19 cellular contexts compared by ENCODE assay signal in genomic region chr20:58667975-58668374, GRCh38. TPM values are rescaled to one million over a fixed set of nuclear protein-coding genes. Genes with fewer than 3 reads are reported as not detected.
A peak's percentile ranks its signal among the peaks of the same experiment; 100 is the strongest.
DNase-seq lines count a peak whose midpoint lies in the region; ATAC-seq, FAIRE-seq and TF ChIP-seq lines count a peak whose summit lies in the region.
"Had no signal": no experiment of that assay in that cellular context is flagged by ENCODE, and none has a peak within 500 bp of the region (broad histone marks: within the 10 kb centered on the region; RNA-seq: fewer than 3 reads in every experiment).

No MANE protein-coding gene starts in this region.

- intact Hi-C loops in left lung (cut with DNase I) = no loop called here

- no peak for TF ChIP-seq POLR2A in erythroblast (IDR thresholded peaks at IDR 0.05; ENCODE audit: low read length)

- H3K36me3 Mint-ChIP-seq in activated naive CD8-positive, alpha-beta T cell treated with anti-CD3 and anti-CD28 coated beads, Interleukin-2, amount 50 U/mL, for 24 hours (ENCODE audit: low read depth) = peaks cover 35% of the 10 kb centered on the region
- peaks cover 19% of the 10 kb centered on the region for H3K36me3 Mint-ChIP-seq in activated naive CD8-positive, alpha-beta T cell treated with anti-CD3 and anti-CD28 coated beads for 36 hours

- H3K36me3 ChIP-seq in RWPE2 (ENCODE audit: low read depth) = peaks cover 100% of the 10 kb centered on the region
- H3K36me3 ChIP-seq in left lung = peaks cover 0 to 55% of the 10 kb centered on the region in 2 donors

- H3K27ac ChIP-seq in RWPE2 (ENCODE audit: poor library complexity, severe bottlenecking) = no peak overlapping the region
- H3K27ac ChIP-seq in left lung = no peak overlapping the region
- H3K27ac ChIP-seq: SJCRH30 had no signal

- H3K4me3 Mint-ChIP-seq in activated naive CD8-positive, alpha-beta T cell treated with anti-CD3 and anti-CD28 coated beads, Interleukin-2, amount 50 U/mL, for 24 hours = no peak overlapping the region
- H3K4me3 Mint-ChIP-seq in activated naive CD8-positive, alpha-beta T cell treated with anti-CD3 and anti-CD28 coated beads for 36 hours = no peak overlapping the region
- H3K4me3 Mint-ChIP-seq: CD4-positive, CD25-positive, alpha-beta regulatory T cell had no signal

- DNase-seq in activated naive CD8-positive, alpha-beta T cell treated with anti-CD3 and anti-CD28 coated beads, Interleukin-2, amount 50 U/mL, for 24 hours = no peak
- DNase-seq in activated naive CD8-positive, alpha-beta T cell treated with anti-CD3 and anti-CD28 coated beads for 36 hours = no peak
- DNase-seq in RWPE2 (ENCODE audit: low spot score) (peak; percentile 51), left lung (no peak), erythroblast (lab: John Stamatoyannopoulos, UW) (no peak), D721Med (ENCODE audit: insufficient read length, low spot score) (no peak)
- DNase-seq: ACHN; CD4-positive, CD25-positive, alpha-beta regulatory T cell; DMS79 treated with DMSO at 0.1 percent for 48 hours; IMR-90; NCI-H2081; NCI-H2227 treated with DMSO at 0.1 percent for 48 hours; NCI-H524 treated with DMSO at 0.1 percent for 48 hours; OCI-M1; RPMI8226; SJCRH30 had no signal

- H3K27ac Mint-ChIP-seq in activated naive CD8-positive, alpha-beta T cell treated with anti-CD3 and anti-CD28 coated beads, Interleukin-2, amount 50 U/mL, for 24 hours = peak overlapping the region; percentile 29
- H3K27ac Mint-ChIP-seq in activated naive CD8-positive, alpha-beta T cell treated with anti-CD3 and anti-CD28 coated beads for 36 hours = no peak overlapping the region

- peaks cover 40% of the 10 kb centered on the region for H3K4me1 Mint-ChIP-seq in activated naive CD8-positive, alpha-beta T cell treated with anti-CD3 and anti-CD28 coated beads, Interleukin-2, amount 50 U/mL, for 24 hours
- peaks cover 36% of the 10 kb centered on the region for H3K4me1 Mint-ChIP-seq in activated naive CD8-positive, alpha-beta T cell treated with anti-CD3 and anti-CD28 coated beads for 36 hours

- ATAC-seq in activated naive CD8-positive, alpha-beta T cell treated with anti-CD3 and anti-CD28 coated beads, Interleukin-2, amount 50 U/mL, for 24 hours = no peak
- 0 out of 3 replicates have a peak, but pooled peaks have one; percentile 7 for ATAC-seq in RWPE2 (ENCODE audit: low read depth)
- ATAC-seq in left lung = peak; percentile 66
- ATAC-seq in HG03108 (IDR thresholded peaks at IDR 0.05; ENCODE audit: unreplicated experiment) = no peak

- no peaks in the 10 kb centered on the region for H3K27me3 ChIP-seq in RWPE2 (ENCODE audit: insufficient read depth, poor library complexity, severe bottlenecking)
- no peaks in the 10 kb centered on the region for H3K27me3 ChIP-seq in left lung
- H3K27me3 ChIP-seq: SJCRH30 had no signal

- H3K9me3 Mint-ChIP-seq in activated naive CD8-positive, alpha-beta T cell treated with anti-CD3 and anti-CD28 coated beads, Interleukin-2, amount 50 U/mL, for 24 hours = no peaks in the 10 kb centered on the region
- no peaks in the 10 kb centered on the region for H3K9me3 Mint-ChIP-seq in activated naive CD8-positive, alpha-beta T cell treated with anti-CD3 and anti-CD28 coated beads for 36 hours
- H3K9me3 Mint-ChIP-seq: CD4-positive, CD25-positive, alpha-beta regulatory T cell had no signal

- no peak for FAIRE-seq in D721Med (lab: Jason Lieb, UNC)
- FAIRE-seq: G401.6, GM12892 had no signal

- H3K9me3 ChIP-seq in RWPE2 (ENCODE audit: severe bottlenecking) (no peaks in the 10 kb centered on the region), left lung (no peaks in the 10 kb centered on the region)
- H3K9me3 ChIP-seq: SJCRH30 had no signal

- no peak for TF ChIP-seq CTCF in RWPE2 (IDR thresholded peaks at IDR 0.05; ENCODE audit: poor library complexity, severe bottlenecking)
- no peak for TF ChIP-seq CTCF in left lung (IDR thresholded peaks at IDR 0.05)
- TF ChIP-seq CTCF in D721Med (IDR thresholded peaks at IDR 0.05; ENCODE audit: insufficient read depth, missing control alignments) = no peak

- H3K4me3 ChIP-seq in RWPE2 (ENCODE audit: severe bottlenecking) = no peak overlapping the region
- no peak overlapping the region for H3K4me3 ChIP-seq in left lung
- H3K4me3 ChIP-seq: SJCRH30 had no signal

- no peaks in the 10 kb centered on the region for H3K4me1 ChIP-seq in RWPE2 (ENCODE audit: insufficient read depth, poor library complexity, severe bottlenecking)
- peaks cover 0 to 6% of the 10 kb centered on the region in 2 donors for H3K4me1 ChIP-seq in left lung

- H3K27me3 Mint-ChIP-seq in activated naive CD8-positive, alpha-beta T cell treated with anti-CD3 and anti-CD28 coated beads, Interleukin-2, amount 50 U/mL, for 24 hours = no peaks in the 10 kb centered on the region
- H3K27me3 Mint-ChIP-seq in activated naive CD8-positive, alpha-beta T cell treated with anti-CD3 and anti-CD28 coated beads for 36 hours = no peaks in the 10 kb centered on the region
- H3K27me3 Mint-ChIP-seq: CD4-positive, CD25-positive, alpha-beta regulatory T cell had no signal

RNA-seq across cellular contexts. Expression of gene STX16, which starts 16.9 kb away (rescaled TPM):
- total RNA-seq in activated naive CD8-positive, alpha-beta T cell treated with anti-CD3 and anti-CD28 coated beads for 36 hours = 10 to 100 TPM; 84.0 to 93.5 TPM
- total RNA-seq in left lung = 10 to 100 TPM; 50.4 to 58.0 TPM

RNA-seq across cellular contexts. Expression of gene NPEPL1, which starts 24.6 kb away (rescaled TPM):
- 10 to 100 TPM; 13.7 to 15.2 TPM for total RNA-seq in activated naive CD8-positive, alpha-beta T cell treated with anti-CD3 and anti-CD28 coated beads for 36 hours
- total RNA-seq in left lung = 10 to 100 TPM; 25.1 to 30.8 TPM

Comparison
In these comparisons a context has a peak if more than half of its experiments do, and no peak if none do; other contexts are left out.
1. ATAC-seq: peak in RWPE2 (single experiment) and left lung (single experiment); none in activated naive CD8-positive, alpha-beta T cell treated with anti-CD3 and anti-CD28 coated beads, Interleukin-2, amount 50 U/mL, for 24 hours (single experiment) and HG03108 (single experiment).